ENCODE assay signal across 8 cellular contexts in the genomic region with DNA sequence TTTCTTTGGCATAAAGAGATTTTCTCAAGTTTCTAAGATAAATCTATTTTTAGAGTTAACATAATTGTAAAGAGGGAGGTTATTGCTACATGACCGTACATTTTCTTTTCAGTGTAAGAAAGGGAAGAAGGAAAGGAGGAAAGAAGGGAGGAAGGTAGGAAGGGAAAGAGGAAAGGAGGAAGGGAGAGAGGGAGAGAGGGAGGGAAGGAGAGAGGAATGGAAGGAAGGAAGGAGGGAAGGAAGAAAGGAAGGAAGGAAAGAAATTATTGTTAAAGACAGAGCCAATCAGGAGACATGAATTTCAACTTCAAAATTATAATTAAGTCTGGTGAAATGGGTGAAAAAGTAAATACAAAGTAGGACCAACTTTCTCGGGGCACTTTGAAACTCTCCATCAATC.
"Had no signal": no experiment of that assay in that cellular context is flagged by ENCODE, and none has a peak within 500 bp of the region (broad histone marks: within the 10 kb centered on the region; RNA-seq: fewer than 3 reads in every experiment).

No MANE protein-coding gene starts in this region.

- DNase-seq: IMR-90, Karpas-422, KBM-7, KG1 had no signal

- H3K4me2 ChIP-seq: KMS-11 had no signal

- H3K4me3 ChIP-seq: K562 had no signal

- ATAC-seq: K562 had no signal

- FAIRE-seq: HTR-8/SVneo, K562 had no signal

- H3K9ac ChIP-seq: KMS-11 had no signal

- H3K27ac ChIP-seq: HL-60, KMS-11 had no signal
